ENCODE assay signal across 13 cellular contexts in the genomic region with DNA sequence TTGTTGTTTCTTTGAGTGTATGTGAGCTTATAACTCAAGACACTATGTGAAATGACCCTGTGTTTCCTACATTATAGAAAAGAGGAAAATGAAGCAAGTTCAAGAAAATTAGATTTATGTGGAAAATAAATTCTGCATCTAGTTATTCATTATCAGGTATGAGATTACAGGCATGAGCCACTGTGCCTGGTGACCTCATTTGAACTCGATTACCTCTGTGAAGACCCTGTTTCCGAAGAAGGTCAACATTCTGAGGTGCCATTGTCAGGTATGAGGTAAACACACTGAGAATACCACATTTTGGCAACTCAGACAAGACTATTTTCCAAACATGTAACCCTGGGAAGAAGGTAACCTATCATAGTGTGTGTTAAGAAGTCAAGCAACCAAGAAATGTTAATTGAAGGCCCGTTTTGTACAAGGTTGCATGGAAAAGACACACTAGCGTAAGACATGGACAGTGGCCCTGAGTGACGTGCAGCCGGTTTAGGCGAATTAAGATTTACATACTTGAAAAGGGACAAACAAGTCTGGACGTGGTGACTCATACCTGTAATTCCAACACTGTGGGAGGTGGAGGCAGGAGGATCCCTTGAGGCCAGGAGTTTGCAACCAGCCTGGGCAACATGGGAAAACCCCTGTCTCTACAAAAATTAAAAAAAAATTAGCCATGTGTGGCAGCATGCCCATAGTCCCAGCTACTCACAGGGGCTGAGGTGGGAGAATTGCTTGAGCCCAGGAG.
DNase-seq lines count a peak whose midpoint lies in the region; ATAC-seq, FAIRE-seq and TF ChIP-seq lines count a peak whose summit lies in the region.
"Had no signal": no experiment of that assay in that cellular context is flagged by ENCODE, and none has a peak within 500 bp of the region (broad histone marks: within the 10 kb centered on the region; RNA-seq: fewer than 3 reads in every experiment).

No MANE protein-coding gene starts in this region.

- FAIRE-seq in GM12891 (lab: Jason Lieb, UNC) = peak; percentile 72

- no peak for TF ChIP-seq POLR2A in GM12891 (IDR thresholded peaks at IDR 0.05; ENCODE audit: low read depth, low read length)

- peak overlapping the region; percentile 15 for H3K27ac ChIP-seq in epithelial cell of prostate
- no peak overlapping the region for H3K27ac ChIP-seq in substantia nigra (ENCODE audit: low read depth, low read length, poor library complexity, severe bottlenecking)

- DNase-seq in GM12891 (ENCODE audit: insufficient read length, low spot score) = no peak
- DNase-seq in M059J (ENCODE audit: low read depth) = peak; percentile 94
- DNase-seq in epithelial cell of prostate (ENCODE audit: low read depth, low spot score) = peak; percentile 82
- peak; percentile 98 for DNase-seq in renal cortical epithelial cell (ENCODE audit: low read depth)
- DNase-seq in substantia nigra (lab: John Stamatoyannopoulos, UW) = no peak
- DNase-seq in DMS79 treated with DMSO at 0.1 percent for 48 hours (lab: John Stamatoyannopoulos, UW) = no peak
- DNase-seq: activated T-cell treated with anti-CD3 and anti-CD28 coated beads, Interleukin-2, amount 50 U/mL, for 1 hour; central memory CD4-positive, alpha-beta T cell; NCI-H526 treated with DMSO at 0.1 percent for 48 hours; stimulated activated CD4-positive, alpha-beta T cell treated with anti-CD3 and anti-CD28 coated beads, Interleukin-4, amount 100 ng/mL, for 4 hours; T-helper 2 cell had no signal

- ATAC-seq in GM19397 (IDR thresholded peaks at IDR 0.05; ENCODE audit: unreplicated experiment) (no peak), HG03378 (IDR thresholded peaks at IDR 0.05; ENCODE audit: unreplicated experiment) (no peak)

TF ChIP-seq in GM12891, 5 proteins besides CTCF, POLR2A, EP300 and RAD21:
- no peak for TF ChIP-seq PAX5 (IDR thresholded peaks at IDR 0.05; ENCODE audit: insufficient read depth, low read length, severe bottlenecking)
- TF ChIP-seq POU2F2 (IDR thresholded peaks at IDR 0.05; ENCODE audit: low read depth, low read length) = no peak; the same call in 1 of the 2 replicates
- TF ChIP-seq SPI1 (IDR thresholded peaks at IDR 0.05; ENCODE audit: low read depth, low read length) = no peak
- no peak for TF ChIP-seq TAF1 (IDR thresholded peaks at IDR 0.05; ENCODE audit: low read depth, low read length)
- TF ChIP-seq POLR2AphosphoS5 (IDR thresholded peaks at IDR 0.05; ENCODE audit: low read depth, low read length) = no peak

Comparison
In these comparisons a context has a peak if more than half of its experiments do, and no peak if none do; other contexts are left out.
1. DNase-seq: peak in M059J (single experiment), epithelial cell of prostate (single experiment) and renal cortical epithelial cell (single experiment); none in GM12891 (single experiment), substantia nigra (0 of 49) and DMS79 treated with DMSO at 0.1 percent for 48 hours (single experiment).